In genomic region chr18:37019157-37019571, GRCh38 we compare ENCODE assay signal across 9 cellular contexts.
DNase-seq lines count a peak whose midpoint lies in the region; ATAC-seq, FAIRE-seq and TF ChIP-seq lines count a peak whose summit lies in the region.
"Had no signal": no experiment of that assay in that cellular context is flagged by ENCODE, and none has a peak within 500 bp of the region (broad histone marks: within the 10 kb centered on the region; RNA-seq: fewer than 3 reads in every experiment).

No MANE protein-coding gene starts in this region.

- intact Hi-C loops in pancreas (cut with DNase I) (no loop called here), testis (cut with DNase I; ENCODE audit: low total_unique reads) (no loop called here), right cardiac atrium (cut with DNase I) (no loop called here)

- H3K14ac ChIP-seq in H9 (ENCODE audit: insufficient read depth, low read length), result peak overlapping the region; percentile 41

- H3K9ac ChIP-seq in H9 (ENCODE audit: extremely low read depth, insufficient read length, low read length), result no peak overlapping the region

- no peak overlapping the region for H2BK20ac ChIP-seq in H9 (ENCODE audit: low read depth, low read length, poor library complexity, severe bottlenecking)

- no peak overlapping the region for H3K4me3 ChIP-seq in pancreas
- no peak overlapping the region for H3K4me3 ChIP-seq in testis
- H3K4me3 ChIP-seq in right cardiac atrium (ENCODE audit: low read length), result no peak overlapping the region

- peak; percentile 41 for DNase-seq in H9
- peak; percentile 22 to 70 for DNase-seq in NCI-H446 (lab: John Stamatoyannopoulos, UW)
- no peak for DNase-seq in chondrocyte (ENCODE audit: low spot score)
- peak in 1 of 6 donors; percentile 12 for DNase-seq in pancreas
- no peak for DNase-seq in GM20000 (ENCODE audit: low spot score)
- no peak for DNase-seq in testis
- DNase-seq in right cardiac atrium, result no peak

- H3K56ac ChIP-seq in H9 (ENCODE audit: insufficient read length, low read depth, low read length), result no peak overlapping the region

- no peaks in the 10 kb centered on the region; the same call in 1 of the 2 replicates for H3K27me3 Mint-ChIP-seq in H9 (ENCODE audit: low read depth)
- H3K27me3 Mint-ChIP-seq in chondrocyte (ENCODE audit: low read depth), result no peaks in the 10 kb centered on the region

- no peaks in the 10 kb centered on the region for H3K79me2 ChIP-seq in H9 (ENCODE audit: insufficient read depth, low read length)

- peak; percentile 54 to 88 (median 84) for ATAC-seq in pancreas
- no peak for ATAC-seq in right cardiac atrium

- no peak overlapping the region for H4K5ac ChIP-seq in H9 (ENCODE audit: insufficient read length, low read depth, low read length)

- H4K20me1 ChIP-seq in H9 (ENCODE audit: control insufficient read depth, insufficient read depth, insufficient read length), result no peaks in the 10 kb centered on the region

- H3K4me1 ChIP-seq in H9 (ENCODE audit: insufficient read depth, low read length), result peaks cover 2% of the 10 kb centered on the region; the same call in 1 of the 2 replicates
- no peaks in the 10 kb centered on the region for H3K4me1 ChIP-seq in pancreas
- H3K4me1 ChIP-seq in testis, result no peaks in the 10 kb centered on the region
- H3K4me1 ChIP-seq in right cardiac atrium (ENCODE audit: control insufficient read depth, insufficient read depth, low read length), result no peaks in the 10 kb centered on the region

- no peak overlapping the region for H2BK15ac ChIP-seq in H9 (ENCODE audit: low read depth, low read length)

- no peak overlapping the region for H4K91ac ChIP-seq in H9 (ENCODE audit: insufficient read length, low read depth, low read length)

- no peak overlapping the region for H3K4me2 ChIP-seq in H9 (ENCODE audit: insufficient read depth, insufficient read length, low read length)

- no peak overlapping the region for H2AFZ ChIP-seq in H9 (ENCODE audit: low read length)

- H3K27ac Mint-ChIP-seq in H9 (no peak overlapping the region; a peak in 1 of 7 replicates), chondrocyte (ENCODE audit: unreplicated experiment) (no peak overlapping the region)

- H3K4me1 Mint-ChIP-seq in H9 (peaks cover 2 to 7% of the 10 kb centered on the region in 2 experiments; a peak in 3 of 4 replicates), chondrocyte (ENCODE audit: low read depth) (no peaks in the 10 kb centered on the region)

- H3K9me3 ChIP-seq in H9 (ENCODE audit: control insufficient read depth, low read depth, low read length) (no peaks in the 10 kb centered on the region), pancreas (no peaks in the 10 kb centered on the region), testis (no peaks in the 10 kb centered on the region), right cardiac atrium (ENCODE audit: control insufficient read depth, low read length) (no peaks in the 10 kb centered on the region)

- H3K27me3 ChIP-seq in H9 (ENCODE audit: insufficient read depth, low read length) (no peaks in the 10 kb centered on the region), pancreas (no peaks in the 10 kb centered on the region), testis (no peaks in the 10 kb centered on the region), right cardiac atrium (ENCODE audit: control insufficient read depth, insufficient read depth) (no peaks in the 10 kb centered on the region)
- H3K27me3 ChIP-seq: neutrophil had no signal

- no peaks in the 10 kb centered on the region for H3K23me2 ChIP-seq in H9 (ENCODE audit: insufficient read length, low read depth, low read length, poor library complexity, severe bottlenecking)

- no peak overlapping the region for H2BK12ac ChIP-seq in H9 (ENCODE audit: insufficient read length, low read depth, low read length)

- FAIRE-seq in pancreas (lab: Jason Lieb, UNC), result no peak
- FAIRE-seq: H54 had no signal

- TF ChIP-seq POLR2A in testis (IDR thresholded peaks at IDR 0.05), result no peak

- H3T11ph ChIP-seq in H9 (ENCODE audit: low read length), result no peak overlapping the region

- H3K4me3 Mint-ChIP-seq in H9, result no peak overlapping the region
- H3K4me3 Mint-ChIP-seq in chondrocyte (ENCODE audit: unreplicated experiment), result no peak overlapping the region

- no peak overlapping the region for H4K8ac ChIP-seq in H9 (replicated peaks; ENCODE audit: insufficient read length, low read depth, low read length)

- H2BK120ac ChIP-seq in H9 (ENCODE audit: low read depth, low read length, poor library complexity, severe bottlenecking), result no peak overlapping the region

- WGBS in H9 (ENCODE audit: extremely low coverage, insufficient read length, low lambda C conversion rate), result no CpG with 5 or more reads among the region's 5 CpGs
- 46 to 54% methylated on average over 5 of the region's 5 CpGs for WGBS in pancreas, 2 donors
- 92 to 96% methylated on average over 5 of the region's 5 CpGs for WGBS in testis, 2 donors
- 85% methylated on average over 5 of the region's 5 CpGs for WGBS in right cardiac atrium

- no peaks in the 10 kb centered on the region for H3K79me1 ChIP-seq in H9 (ENCODE audit: insufficient read depth, low read depth, low read length, poor library complexity, severe bottlenecking)

- no peak overlapping the region for H2AK5ac ChIP-seq in H9 (ENCODE audit: insufficient read length, low read length)

- no peak overlapping the region for H3K18ac ChIP-seq in H9 (ENCODE audit: insufficient read length, low read depth, low read length)

- H2BK5ac ChIP-seq in H9 (ENCODE audit: insufficient read length, low read length), result no peak overlapping the region

- H3K27ac ChIP-seq in H9 (ENCODE audit: insufficient read length, low read depth, low read length) (no peak overlapping the region), pancreas (no peak overlapping the region), testis (no peak overlapping the region), right cardiac atrium (ENCODE audit: low read length) (no peak overlapping the region)
- H3K27ac ChIP-seq: neutrophil had no signal

- TF ChIP-seq CTCF in H9 (conservative IDR thresholded peaks at IDR 0.05) (peak; percentile 61), chondrocyte (IDR thresholded peaks at IDR 0.05) (peak; percentile 52), pancreas (IDR thresholded peaks at IDR 0.05) (peak in 1 of 4 donors; percentile 15), GM20000 (IDR thresholded peaks at IDR 0.05; ENCODE audit: extremely low read depth, missing control alignments) (no peak), testis (IDR thresholded peaks at IDR 0.05) (no peak)

- H3K23ac ChIP-seq in H9 (ENCODE audit: insufficient read length, low read depth, low read length), result no peak overlapping the region

- H3K36me3 Mint-ChIP-seq in H9 (ENCODE audit: insufficient read depth in 1 of 3, low read depth in 3 of 3), result peaks cover 6 to 21% (median 15%) of the 10 kb centered on the region in 3 experiments; a peak in 6 of 7 replicates
- H3K36me3 Mint-ChIP-seq in chondrocyte (ENCODE audit: low read depth), result peaks cover 21% of the 10 kb centered on the region

- no peak overlapping the region for H3K4ac ChIP-seq in H9 (ENCODE audit: low read depth, low read length)

- H3K9me3 Mint-ChIP-seq in H9 (peaks cover 15 to 18% of the 10 kb centered on the region in 2 experiments), chondrocyte (ENCODE audit: low read depth) (peaks cover 42% of the 10 kb centered on the region)

- H3K36me3 ChIP-seq in pancreas, result no peaks in the 10 kb centered on the region
- no peaks in the 10 kb centered on the region for H3K36me3 ChIP-seq in testis (ENCODE audit: low read depth, missing control alignments)
- H3K36me3 ChIP-seq: neutrophil had no signal

Comparison
In these comparisons a context has a peak if more than half of its experiments do, and no peak if none do; other contexts are left out.
1. DNase-seq: peak in H9 (single experiment) and NCI-H446 (2 of 2); none in chondrocyte (single experiment), GM20000 (single experiment), testis (single experiment) and right cardiac atrium (0 of 3).
2. CTCF ChIP-seq: peak in H9 (single experiment) and chondrocyte (single experiment); none in GM20000 (single experiment) and testis (0 of 3).
3. ATAC-seq: peak in pancreas (4 of 4); none in right cardiac atrium (0 of 2).